ENCODE assay signal across 1 cellular context in the genomic region with DNA sequence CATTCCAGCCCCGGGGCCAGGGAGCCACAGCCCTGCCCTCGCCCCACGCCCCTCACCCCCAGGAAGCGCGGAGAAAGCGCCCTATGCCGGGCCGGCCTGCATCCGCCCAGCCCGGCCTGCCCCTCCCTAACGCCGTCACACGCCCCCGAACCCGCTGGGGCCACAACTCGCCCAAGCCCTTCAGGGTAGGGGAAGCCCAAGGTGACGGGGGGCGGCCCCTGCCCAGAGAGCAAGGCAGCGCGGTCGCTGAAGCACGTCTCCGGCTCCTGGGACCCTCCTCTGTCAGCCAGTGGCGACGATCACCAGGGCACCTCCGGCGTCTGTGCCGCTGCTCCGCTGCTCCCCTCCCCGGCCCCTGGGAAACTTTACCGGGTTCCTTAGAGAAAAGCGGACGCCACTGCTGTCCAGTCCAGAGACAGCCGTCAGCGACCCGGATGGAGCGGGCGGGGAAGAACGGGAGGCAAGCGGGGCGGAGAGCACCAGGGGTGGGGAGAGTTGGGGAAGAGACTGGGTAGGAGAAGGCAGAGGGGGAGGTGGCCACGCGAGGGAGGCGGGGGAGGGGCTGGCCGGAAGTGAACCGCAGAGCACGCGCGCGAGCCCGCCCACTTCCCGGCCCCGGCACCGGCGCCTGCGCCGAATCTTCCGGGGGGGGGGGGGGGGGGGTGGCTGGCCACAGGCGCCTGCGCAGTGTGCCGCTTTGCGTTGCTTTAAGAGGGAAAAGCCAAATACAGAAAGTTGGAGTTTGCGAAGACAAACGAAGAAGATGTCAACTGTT.
TF ChIP-seq lines count a peak whose summit lies in the region.

A gene with protein sequence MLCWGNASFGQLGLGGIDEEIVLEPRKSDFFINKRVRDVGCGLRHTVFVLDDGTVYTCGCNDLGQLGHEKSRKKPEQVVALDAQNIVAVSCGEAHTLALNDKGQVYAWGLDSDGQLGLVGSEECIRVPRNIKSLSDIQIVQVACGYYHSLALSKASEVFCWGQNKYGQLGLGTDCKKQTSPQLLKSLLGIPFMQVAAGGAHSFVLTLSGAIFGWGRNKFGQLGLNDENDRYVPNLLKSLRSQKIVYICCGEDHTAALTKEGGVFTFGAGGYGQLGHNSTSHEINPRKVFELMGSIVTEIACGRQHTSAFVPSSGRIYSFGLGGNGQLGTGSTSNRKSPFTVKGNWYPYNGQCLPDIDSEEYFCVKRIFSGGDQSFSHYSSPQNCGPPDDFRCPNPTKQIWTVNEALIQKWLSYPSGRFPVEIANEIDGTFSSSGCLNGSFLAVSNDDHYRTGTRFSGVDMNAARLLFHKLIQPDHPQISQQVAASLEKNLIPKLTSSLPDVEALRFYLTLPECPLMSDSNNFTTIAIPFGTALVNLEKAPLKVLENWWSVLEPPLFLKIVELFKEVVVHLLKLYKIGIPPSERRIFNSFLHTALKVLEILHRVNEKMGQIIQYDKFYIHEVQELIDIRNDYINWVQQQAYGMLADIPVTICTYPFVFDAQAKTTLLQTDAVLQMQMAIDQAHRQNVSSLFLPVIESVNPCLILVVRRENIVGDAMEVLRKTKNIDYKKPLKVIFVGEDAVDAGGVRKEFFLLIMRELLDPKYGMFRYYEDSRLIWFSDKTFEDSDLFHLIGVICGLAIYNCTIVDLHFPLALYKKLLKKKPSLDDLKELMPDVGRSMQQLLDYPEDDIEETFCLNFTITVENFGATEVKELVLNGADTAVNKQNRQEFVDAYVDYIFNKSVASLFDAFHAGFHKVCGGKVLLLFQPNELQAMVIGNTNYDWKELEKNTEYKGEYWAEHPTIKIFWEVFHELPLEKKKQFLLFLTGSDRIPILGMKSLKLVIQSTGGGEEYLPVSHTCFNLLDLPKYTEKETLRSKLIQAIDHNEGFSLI (minus strand): TSS at position 509 of the 775 bp plus-strand sequence. CDS start 2,175 bp downstream, outside the sequence.

TF ChIP-seq in HEK293, 187 proteins besides CTCF, POLR2A, EP300 and RAD21 (continued from another document and continues in another):
- TF ChIP-seq, protein P1, sequence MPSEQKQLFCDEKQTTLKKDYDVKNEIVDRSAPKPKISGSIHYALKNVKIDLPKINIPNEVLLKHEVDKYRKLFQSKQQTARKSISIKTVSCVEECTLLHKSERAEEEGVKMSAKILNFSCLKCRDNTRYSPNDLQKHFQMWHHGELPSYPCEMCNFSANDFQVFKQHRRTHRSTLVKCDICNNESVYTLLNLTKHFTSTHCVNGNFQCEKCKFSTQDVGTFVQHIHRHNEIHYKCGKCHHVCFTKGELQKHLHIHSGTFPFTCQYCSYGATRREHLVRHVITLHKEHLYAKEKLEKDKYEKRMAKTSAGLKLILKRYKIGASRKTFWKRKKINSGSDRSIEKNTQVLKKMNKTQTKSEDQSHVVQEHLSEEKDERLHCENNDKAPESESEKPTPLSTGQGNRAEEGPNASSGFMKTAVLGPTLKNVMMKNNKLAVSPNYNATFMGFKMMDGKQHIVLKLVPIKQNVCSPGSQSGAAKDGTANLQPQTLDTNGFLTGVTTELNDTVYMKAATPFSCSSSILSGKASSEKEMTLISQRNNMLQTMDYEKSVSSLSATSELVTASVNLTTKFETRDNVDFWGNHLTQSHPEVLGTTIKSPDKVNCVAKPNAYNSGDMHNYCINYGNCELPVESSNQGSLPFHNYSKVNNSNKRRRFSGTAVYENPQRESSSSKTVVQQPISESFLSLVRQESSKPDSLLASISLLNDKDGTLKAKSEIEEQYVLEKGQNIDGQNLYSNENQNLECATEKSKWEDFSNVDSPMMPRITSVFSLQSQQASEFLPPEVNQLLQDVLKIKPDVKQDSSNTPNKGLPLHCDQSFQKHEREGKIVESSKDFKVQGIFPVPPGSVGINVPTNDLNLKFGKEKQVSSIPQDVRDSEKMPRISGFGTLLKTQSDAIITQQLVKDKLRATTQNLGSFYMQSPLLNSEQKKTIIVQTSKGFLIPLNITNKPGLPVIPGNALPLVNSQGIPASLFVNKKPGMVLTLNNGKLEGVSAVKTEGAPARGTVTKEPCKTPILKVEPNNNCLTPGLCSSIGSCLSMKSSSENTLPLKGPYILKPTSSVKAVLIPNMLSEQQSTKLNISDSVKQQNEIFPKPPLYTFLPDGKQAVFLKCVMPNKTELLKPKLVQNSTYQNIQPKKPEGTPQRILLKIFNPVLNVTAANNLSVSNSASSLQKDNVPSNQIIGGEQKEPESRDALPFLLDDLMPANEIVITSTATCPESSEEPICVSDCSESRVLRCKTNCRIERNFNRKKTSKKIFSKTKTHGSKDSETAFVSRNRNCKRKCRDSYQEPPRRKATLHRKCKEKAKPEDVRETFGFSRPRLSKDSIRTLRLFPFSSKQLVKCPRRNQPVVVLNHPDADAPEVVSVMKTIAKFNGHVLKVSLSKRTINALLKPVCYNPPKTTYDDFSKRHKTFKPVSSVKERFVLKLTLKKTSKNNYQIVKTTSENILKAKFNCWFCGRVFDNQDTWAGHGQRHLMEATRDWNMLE (tag by site-specific recombination; conservative IDR thresholded peaks at IDR 0.05; ENCODE audit: low read depth): peak; percentile 10; the same call in 1 of the 2 replicates
- TF ChIP-seq ZNF585B (tag by site-specific recombination; IDR thresholded peaks at IDR 0.05) (no peak), ZNF416 (tag by site-specific recombination; IDR thresholded peaks at IDR 0.05) (no peak), MZF1 (tag by site-specific recombination; IDR thresholded peaks at IDR 0.05; ENCODE audit: borderline replicate concordance) (no peak), TRIM28 (IDR thresholded peaks at IDR 0.05; ENCODE audit: borderline replicate concordance, low read length) (no peak), YY1 (tag by site-specific recombination; IDR thresholded peaks at IDR 0.05) (no peak), SALL2 (tag by site-specific recombination; IDR thresholded peaks at IDR 0.05; ENCODE audit: borderline replicate concordance) (no peak), ZNF561 (tag by site-specific recombination; IDR thresholded peaks at IDR 0.05; ENCODE audit: borderline replicate concordance) (no peak), ZNF184 (tag by site-specific recombination; IDR thresholded peaks at IDR 0.05) (no peak), ZFP69B (tag by site-specific recombination; IDR thresholded peaks at IDR 0.05) (no peak), ZBTB48 (tag by site-specific recombination; IDR thresholded peaks at IDR 0.05) (peak; percentile 93), ZNF664 (tag by site-specific recombination; IDR thresholded peaks at IDR 0.05) (no peak), SCRT2 (tag by site-specific recombination; IDR thresholded peaks at IDR 0.05) (peak; percentile 60; the same call in 1 of the 2 replicates), ZNF366 (tag by site-specific recombination; conservative IDR thresholded peaks at IDR 0.05) (peak; percentile 23; the same call in 1 of the 2 replicates), HOXA7 (CRISPR knock-in tag; IDR thresholded peaks at IDR 0.05; ENCODE audit: borderline replicate concordance) (no peak), ZNF311 (tag by site-specific recombination; IDR thresholded peaks at IDR 0.05; ENCODE audit: borderline replicate concordance) (no peak), ZNF623 (tag by site-specific recombination; IDR thresholded peaks at IDR 0.05) (no peak), SP3 (tag by site-specific recombination; IDR thresholded peaks at IDR 0.05) (peak; percentile 87), ZNF624 (tag by site-specific recombination; IDR thresholded peaks at IDR 0.05) (no peak), GLIS2 (tag by site-specific recombination; IDR thresholded peaks at IDR 0.05) (peak; percentile 94), ZNF292 (tag by site-specific recombination; IDR thresholded peaks at IDR 0.05; ENCODE audit: borderline replicate concordance, low read depth) (no peak), ZNF555 (tag by site-specific recombination; conservative IDR thresholded peaks at IDR 0.05) (no peak), ZBTB7A (tag by site-specific recombination; IDR thresholded peaks at IDR 0.05; ENCODE audit: low read depth) (0 out of 2 replicates have a peak, but pooled peaks have one; percentile 39), ZNF621 (tag by site-specific recombination; IDR thresholded peaks at IDR 0.05) (no peak), ZNF274 (IDR thresholded peaks at IDR 0.05; ENCODE audit: low read length) (no peak), ZNF274 (tag by site-specific recombination; IDR thresholded peaks at IDR 0.05; ENCODE audit: borderline replicate concordance) (no peak), ZNF629 (tag by site-specific recombination; IDR thresholded peaks at IDR 0.05) (peak; percentile 31; the same call in 1 of the 2 replicates), ZNF843 (tag by site-specific recombination; IDR thresholded peaks at IDR 0.05) (no peak)
- TF ChIP-seq, protein P2, sequence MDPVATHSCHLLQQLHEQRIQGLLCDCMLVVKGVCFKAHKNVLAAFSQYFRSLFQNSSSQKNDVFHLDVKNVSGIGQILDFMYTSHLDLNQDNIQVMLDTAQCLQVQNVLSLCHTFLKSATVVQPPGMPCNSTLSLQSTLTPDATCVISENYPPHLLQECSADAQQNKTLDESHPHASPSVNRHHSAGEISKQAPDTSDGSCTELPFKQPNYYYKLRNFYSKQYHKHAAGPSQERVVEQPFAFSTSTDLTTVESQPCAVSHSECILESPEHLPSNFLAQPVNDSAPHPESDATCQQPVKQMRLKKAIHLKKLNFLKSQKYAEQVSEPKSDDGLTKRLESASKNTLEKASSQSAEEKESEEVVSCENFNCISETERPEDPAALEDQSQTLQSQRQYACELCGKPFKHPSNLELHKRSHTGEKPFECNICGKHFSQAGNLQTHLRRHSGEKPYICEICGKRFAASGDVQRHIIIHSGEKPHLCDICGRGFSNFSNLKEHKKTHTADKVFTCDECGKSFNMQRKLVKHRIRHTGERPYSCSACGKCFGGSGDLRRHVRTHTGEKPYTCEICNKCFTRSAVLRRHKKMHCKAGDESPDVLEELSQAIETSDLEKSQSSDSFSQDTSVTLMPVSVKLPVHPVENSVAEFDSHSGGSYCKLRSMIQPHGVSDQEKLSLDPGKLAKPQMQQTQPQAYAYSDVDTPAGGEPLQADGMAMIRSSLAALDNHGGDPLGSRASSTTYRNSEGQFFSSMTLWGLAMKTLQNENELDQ (tag by site-specific recombination; IDR thresholded peaks at IDR 0.05; ENCODE audit: low read depth): no peak
- TF ChIP-seq, protein P3, sequence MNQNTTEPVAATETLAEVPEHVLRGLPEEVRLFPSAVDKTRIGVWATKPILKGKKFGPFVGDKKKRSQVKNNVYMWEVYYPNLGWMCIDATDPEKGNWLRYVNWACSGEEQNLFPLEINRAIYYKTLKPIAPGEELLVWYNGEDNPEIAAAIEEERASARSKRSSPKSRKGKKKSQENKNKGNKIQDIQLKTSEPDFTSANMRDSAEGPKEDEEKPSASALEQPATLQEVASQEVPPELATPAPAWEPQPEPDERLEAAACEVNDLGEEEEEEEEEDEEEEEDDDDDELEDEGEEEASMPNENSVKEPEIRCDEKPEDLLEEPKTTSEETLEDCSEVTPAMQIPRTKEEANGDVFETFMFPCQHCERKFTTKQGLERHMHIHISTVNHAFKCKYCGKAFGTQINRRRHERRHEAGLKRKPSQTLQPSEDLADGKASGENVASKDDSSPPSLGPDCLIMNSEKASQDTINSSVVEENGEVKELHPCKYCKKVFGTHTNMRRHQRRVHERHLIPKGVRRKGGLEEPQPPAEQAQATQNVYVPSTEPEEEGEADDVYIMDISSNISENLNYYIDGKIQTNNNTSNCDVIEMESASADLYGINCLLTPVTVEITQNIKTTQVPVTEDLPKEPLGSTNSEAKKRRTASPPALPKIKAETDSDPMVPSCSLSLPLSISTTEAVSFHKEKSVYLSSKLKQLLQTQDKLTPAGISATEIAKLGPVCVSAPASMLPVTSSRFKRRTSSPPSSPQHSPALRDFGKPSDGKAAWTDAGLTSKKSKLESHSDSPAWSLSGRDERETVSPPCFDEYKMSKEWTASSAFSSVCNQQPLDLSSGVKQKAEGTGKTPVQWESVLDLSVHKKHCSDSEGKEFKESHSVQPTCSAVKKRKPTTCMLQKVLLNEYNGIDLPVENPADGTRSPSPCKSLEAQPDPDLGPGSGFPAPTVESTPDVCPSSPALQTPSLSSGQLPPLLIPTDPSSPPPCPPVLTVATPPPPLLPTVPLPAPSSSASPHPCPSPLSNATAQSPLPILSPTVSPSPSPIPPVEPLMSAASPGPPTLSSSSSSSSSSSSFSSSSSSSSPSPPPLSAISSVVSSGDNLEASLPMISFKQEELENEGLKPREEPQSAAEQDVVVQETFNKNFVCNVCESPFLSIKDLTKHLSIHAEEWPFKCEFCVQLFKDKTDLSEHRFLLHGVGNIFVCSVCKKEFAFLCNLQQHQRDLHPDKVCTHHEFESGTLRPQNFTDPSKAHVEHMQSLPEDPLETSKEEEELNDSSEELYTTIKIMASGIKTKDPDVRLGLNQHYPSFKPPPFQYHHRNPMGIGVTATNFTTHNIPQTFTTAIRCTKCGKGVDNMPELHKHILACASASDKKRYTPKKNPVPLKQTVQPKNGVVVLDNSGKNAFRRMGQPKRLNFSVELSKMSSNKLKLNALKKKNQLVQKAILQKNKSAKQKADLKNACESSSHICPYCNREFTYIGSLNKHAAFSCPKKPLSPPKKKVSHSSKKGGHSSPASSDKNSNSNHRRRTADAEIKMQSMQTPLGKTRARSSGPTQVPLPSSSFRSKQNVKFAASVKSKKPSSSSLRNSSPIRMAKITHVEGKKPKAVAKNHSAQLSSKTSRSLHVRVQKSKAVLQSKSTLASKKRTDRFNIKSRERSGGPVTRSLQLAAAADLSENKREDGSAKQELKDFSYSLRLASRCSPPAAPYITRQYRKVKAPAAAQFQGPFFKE (tag by site-specific recombination; IDR thresholded peaks at IDR 0.05; ENCODE audit: borderline replicate concordance): no peak
- TF ChIP-seq, protein P4, sequence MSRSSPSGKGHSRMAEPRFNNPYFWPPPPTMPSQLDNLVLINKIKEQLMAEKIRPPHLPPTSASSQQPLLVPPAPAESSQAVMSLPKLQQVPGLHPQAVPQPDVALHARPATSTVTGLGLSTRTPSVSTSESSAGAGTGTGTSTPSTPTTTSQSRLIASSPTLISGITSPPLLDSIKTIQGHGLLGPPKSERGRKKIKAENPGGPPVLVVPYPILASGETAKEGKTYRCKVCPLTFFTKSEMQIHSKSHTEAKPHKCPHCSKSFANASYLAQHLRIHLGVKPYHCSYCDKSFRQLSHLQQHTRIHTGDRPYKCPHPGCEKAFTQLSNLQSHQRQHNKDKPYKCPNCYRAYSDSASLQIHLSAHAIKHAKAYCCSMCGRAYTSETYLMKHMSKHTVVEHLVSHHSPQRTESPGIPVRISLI (tag by site-specific recombination; IDR thresholded peaks at IDR 0.05): no peak
- TF ChIP-seq, protein P5, sequence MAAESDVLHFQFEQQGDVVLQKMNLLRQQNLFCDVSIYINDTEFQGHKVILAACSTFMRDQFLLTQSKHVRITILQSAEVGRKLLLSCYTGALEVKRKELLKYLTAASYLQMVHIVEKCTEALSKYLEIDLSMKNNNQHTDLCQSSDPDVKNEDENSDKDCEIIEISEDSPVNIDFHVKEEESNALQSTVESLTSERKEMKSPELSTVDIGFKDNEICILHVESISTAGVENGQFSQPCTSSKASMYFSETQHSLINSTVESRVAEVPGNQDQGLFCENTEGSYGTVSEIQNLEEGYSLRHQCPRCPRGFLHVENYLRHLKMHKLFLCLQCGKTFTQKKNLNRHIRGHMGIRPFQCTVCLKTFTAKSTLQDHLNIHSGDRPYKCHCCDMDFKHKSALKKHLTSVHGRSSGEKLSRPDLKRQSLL (tag by site-specific recombination; IDR thresholded peaks at IDR 0.05): no peak
- TF ChIP-seq, protein P6, sequence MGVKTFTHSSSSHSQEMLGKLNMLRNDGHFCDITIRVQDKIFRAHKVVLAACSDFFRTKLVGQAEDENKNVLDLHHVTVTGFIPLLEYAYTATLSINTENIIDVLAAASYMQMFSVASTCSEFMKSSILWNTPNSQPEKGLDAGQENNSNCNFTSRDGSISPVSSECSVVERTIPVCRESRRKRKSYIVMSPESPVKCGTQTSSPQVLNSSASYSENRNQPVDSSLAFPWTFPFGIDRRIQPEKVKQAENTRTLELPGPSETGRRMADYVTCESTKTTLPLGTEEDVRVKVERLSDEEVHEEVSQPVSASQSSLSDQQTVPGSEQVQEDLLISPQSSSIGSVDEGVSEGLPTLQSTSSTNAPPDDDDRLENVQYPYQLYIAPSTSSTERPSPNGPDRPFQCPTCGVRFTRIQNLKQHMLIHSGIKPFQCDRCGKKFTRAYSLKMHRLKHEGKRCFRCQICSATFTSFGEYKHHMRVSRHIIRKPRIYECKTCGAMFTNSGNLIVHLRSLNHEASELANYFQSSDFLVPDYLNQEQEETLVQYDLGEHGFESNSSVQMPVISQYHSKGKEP (tag by site-specific recombination; IDR thresholded peaks at IDR 0.05): no peak
